In genomic region chr7:148028165-148028564, GRCh38 we compare ENCODE assay signal across 10 cellular contexts.
"Had no signal": no experiment of that assay in that cellular context is flagged by ENCODE, and none has a peak within 500 bp of the region (broad histone marks: within the 10 kb centered on the region; RNA-seq: fewer than 3 reads in every experiment).

No MANE protein-coding gene starts in this region.

- H3K36me3 ChIP-seq: HAP-1 had no signal

- FAIRE-seq: H1, H54 had no signal

- H2AFZ ChIP-seq: GM23248, GM23338 had no signal

- ATAC-seq: GM23338, HCT116 had no signal

- H3K27ac ChIP-seq: GM23248 had no signal

- DNase-seq: GM23248, GOT3, H7, HCEC 1CT, HFFc6 had no signal

- H3K27ac Mint-ChIP-seq: GM23338, HFFc6 had no signal

- H3K4me1 ChIP-seq: HAP-1 had no signal

- H3K9me3 ChIP-seq: HAP-1 had no signal

- H3K4me3 Mint-ChIP-seq: GM23338, HFFc6 had no signal

- H3K4me3 ChIP-seq: GM23248, GM23338, HAP-1 had no signal

- H3K9ac ChIP-seq: GM23248 had no signal

- H3K4me2 ChIP-seq: GM23338 had no signal
